1 cellular context compared by ENCODE assay signal in the genomic region with DNA sequence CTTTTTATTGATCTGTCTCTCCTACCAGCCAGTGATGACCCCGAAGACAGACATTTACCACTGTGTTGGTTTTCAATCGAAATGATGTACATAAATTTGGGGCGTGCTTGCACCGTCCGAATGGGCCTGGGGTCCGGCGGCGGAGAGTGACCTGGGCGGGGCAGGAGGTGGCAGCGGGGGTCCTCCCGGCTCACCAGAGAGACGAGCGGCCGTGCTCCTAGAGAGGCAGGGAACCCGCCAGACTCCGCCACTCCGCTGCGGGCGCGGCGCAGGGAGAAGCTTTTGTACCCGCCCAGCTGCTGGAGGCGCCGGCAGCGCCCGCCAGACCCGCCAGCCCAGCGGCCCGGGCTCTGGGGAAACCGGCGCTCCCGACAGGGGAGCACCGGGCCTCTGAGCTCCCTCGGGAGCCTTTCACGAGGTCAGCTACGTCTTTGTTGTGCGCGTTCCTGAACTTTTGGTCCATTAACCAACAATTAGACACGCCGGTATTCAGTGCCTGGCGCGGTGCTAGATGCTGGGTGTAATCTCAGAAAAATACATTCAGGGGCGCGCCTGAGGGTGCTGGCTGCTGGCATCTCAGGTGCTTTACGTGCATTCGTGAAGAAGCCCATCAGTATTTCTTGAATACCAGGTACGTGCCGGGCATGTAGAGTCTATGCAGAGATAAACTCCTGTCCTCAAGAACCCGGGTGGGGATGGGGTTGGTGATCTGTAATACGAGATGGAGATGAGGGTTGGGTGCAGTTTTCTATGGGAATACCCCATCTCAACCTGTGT.
TF ChIP-seq lines count a peak whose summit lies in the region.

A gene with protein sequence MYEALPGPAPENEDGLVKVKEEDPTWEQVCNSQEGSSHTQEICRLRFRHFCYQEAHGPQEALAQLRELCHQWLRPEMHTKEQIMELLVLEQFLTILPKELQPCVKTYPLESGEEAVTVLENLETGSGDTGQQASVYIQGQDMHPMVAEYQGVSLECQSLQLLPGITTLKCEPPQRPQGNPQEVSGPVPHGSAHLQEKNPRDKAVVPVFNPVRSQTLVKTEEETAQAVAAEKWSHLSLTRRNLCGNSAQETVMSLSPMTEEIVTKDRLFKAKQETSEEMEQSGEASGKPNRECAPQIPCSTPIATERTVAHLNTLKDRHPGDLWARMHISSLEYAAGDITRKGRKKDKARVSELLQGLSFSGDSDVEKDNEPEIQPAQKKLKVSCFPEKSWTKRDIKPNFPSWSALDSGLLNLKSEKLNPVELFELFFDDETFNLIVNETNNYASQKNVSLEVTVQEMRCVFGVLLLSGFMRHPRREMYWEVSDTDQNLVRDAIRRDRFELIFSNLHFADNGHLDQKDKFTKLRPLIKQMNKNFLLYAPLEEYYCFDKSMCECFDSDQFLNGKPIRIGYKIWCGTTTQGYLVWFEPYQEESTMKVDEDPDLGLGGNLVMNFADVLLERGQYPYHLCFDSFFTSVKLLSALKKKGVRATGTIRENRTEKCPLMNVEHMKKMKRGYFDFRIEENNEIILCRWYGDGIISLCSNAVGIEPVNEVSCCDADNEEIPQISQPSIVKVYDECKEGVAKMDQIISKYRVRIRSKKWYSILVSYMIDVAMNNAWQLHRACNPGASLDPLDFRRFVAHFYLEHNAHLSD (plus strand): TSS at position 285 of the 777 bp plus-strand sequence. CDS start 2,242 bp downstream, outside the sequence.

TF ChIP-seq in K562, 482 proteins besides CTCF, POLR2A, EP300 and RAD21 (continued from another document and continues in another):
- TF ChIP-seq, protein P1, sequence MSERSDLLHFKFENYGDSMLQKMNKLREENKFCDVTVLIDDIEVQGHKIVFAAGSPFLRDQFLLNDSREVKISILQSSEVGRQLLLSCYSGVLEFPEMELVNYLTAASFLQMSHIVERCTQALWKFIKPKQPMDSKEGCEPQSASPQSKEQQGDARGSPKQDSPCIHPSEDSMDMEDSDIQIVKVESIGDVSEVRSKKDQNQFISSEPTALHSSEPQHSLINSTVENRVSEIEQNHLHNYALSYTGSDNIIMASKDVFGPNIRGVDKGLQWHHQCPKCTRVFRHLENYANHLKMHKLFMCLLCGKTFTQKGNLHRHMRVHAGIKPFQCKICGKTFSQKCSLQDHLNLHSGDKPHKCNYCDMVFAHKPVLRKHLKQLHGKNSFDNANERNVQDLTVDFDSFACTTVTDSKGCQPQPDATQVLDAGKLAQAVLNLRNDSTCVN (CRISPR knock-in tag; IDR thresholded peaks at IDR 0.05) = no peak
- TF ChIP-seq ZNF263 (CRISPR knock-in tag; IDR thresholded peaks at IDR 0.05; ENCODE audit: borderline replicate concordance) = peak; percentile 68
- TF ChIP-seq, protein P2, sequence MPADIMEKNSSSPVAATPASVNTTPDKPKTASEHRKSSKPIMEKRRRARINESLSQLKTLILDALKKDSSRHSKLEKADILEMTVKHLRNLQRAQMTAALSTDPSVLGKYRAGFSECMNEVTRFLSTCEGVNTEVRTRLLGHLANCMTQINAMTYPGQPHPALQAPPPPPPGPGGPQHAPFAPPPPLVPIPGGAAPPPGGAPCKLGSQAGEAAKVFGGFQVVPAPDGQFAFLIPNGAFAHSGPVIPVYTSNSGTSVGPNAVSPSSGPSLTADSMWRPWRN (IDR thresholded peaks at IDR 0.05; ENCODE audit: low read depth) = no peak
- TF ChIP-seq, protein P3, sequence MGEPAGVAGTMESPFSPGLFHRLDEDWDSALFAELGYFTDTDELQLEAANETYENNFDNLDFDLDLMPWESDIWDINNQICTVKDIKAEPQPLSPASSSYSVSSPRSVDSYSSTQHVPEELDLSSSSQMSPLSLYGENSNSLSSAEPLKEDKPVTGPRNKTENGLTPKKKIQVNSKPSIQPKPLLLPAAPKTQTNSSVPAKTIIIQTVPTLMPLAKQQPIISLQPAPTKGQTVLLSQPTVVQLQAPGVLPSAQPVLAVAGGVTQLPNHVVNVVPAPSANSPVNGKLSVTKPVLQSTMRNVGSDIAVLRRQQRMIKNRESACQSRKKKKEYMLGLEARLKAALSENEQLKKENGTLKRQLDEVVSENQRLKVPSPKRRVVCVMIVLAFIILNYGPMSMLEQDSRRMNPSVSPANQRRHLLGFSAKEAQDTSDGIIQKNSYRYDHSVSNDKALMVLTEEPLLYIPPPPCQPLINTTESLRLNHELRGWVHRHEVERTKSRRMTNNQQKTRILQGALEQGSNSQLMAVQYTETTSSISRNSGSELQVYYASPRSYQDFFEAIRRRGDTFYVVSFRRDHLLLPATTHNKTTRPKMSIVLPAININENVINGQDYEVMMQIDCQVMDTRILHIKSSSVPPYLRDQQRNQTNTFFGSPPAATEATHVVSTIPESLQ (CRISPR knock-in tag; IDR thresholded peaks at IDR 0.05) = no peak
- TF ChIP-seq, protein P4, sequence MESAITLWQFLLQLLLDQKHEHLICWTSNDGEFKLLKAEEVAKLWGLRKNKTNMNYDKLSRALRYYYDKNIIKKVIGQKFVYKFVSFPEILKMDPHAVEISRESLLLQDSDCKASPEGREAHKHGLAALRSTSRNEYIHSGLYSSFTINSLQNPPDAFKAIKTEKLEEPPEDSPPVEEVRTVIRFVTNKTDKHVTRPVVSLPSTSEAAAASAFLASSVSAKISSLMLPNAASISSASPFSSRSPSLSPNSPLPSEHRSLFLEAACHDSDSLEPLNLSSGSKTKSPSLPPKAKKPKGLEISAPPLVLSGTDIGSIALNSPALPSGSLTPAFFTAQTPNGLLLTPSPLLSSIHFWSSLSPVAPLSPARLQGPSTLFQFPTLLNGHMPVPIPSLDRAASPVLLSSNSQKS (CRISPR knock-in tag; IDR thresholded peaks at IDR 0.05) = no peak
- TF ChIP-seq SIN3A (IDR thresholded peaks at IDR 0.05; ENCODE audit: borderline replicate concordance in 2 of 2, control insufficient read depth in 1 of 2, low read depth in 2 of 2, low read length in 2 of 2) = peak; percentile 65 to 93; a peak in 2 of 4 replicates
- TF ChIP-seq CBFA2T3 (IDR thresholded peaks at IDR 0.05) = 0 out of 2 replicates have a peak, but pooled peaks have one; percentile 8
- TF ChIP-seq, protein P5, sequence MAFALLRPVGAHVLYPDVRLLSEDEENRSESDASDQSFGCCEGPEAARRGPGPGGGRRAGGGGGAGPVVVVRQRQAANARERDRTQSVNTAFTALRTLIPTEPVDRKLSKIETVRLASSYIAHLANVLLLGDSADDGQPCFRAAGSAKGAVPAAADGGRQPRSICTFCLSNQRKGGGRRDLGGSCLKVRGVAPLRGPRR (CRISPR knock-in tag; IDR thresholded peaks at IDR 0.05) = no peak
- no peak for TF ChIP-seq WHSC1 (IDR thresholded peaks at IDR 0.05; ENCODE audit: low read length)
- TF ChIP-seq BCOR (IDR thresholded peaks at IDR 0.05) = peak; percentile 16; the same call in 1 of the 2 replicates
- TF ChIP-seq PHF20 (IDR thresholded peaks at IDR 0.05; ENCODE audit: partially characterized antibody) = peak; percentile 70
- TF ChIP-seq TAF7 (tag; IDR thresholded peaks at IDR 0.05) = no peak
- TF ChIP-seq TAF15 (IDR thresholded peaks at IDR 0.05; ENCODE audit: low read depth, low read length) = no peak
- TF ChIP-seq SAP30 (IDR thresholded peaks at IDR 0.05; ENCODE audit: borderline replicate concordance, insufficient read depth, low read depth, low read length, poor library complexity, severe bottlenecking) = peak; percentile 62
- TF ChIP-seq TEAD1 (CRISPR knock-in tag; IDR thresholded peaks at IDR 0.05) = peak; percentile 7 to 62; a peak in 1 of 4 replicates
- TF ChIP-seq BRD4 (IDR thresholded peaks at IDR 0.05) = no peak
- no peak for TF ChIP-seq ILK (tag; IDR thresholded peaks at IDR 0.05; ENCODE audit: borderline replicate concordance, low read depth)
- TF ChIP-seq LCOR (CRISPR knock-in tag; IDR thresholded peaks at IDR 0.05) = 0 out of 2 replicates have a peak, but pooled peaks have one; percentile 52
- no peak for TF ChIP-seq TSC22D4 (tag; IDR thresholded peaks at IDR 0.05)
- no peak for TF ChIP-seq IRF2 (CRISPR knock-in tag; IDR thresholded peaks at IDR 0.05)
- TF ChIP-seq, protein P6, sequence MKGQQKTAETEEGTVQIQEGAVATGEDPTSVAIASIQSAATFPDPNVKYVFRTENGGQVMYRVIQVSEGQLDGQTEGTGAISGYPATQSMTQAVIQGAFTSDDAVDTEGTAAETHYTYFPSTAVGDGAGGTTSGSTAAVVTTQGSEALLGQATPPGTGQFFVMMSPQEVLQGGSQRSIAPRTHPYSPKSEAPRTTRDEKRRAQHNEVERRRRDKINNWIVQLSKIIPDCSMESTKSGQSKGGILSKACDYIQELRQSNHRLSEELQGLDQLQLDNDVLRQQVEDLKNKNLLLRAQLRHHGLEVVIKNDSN (CRISPR knock-in tag; IDR thresholded peaks at IDR 0.05) = no peak
- peak; percentile 88 for TF ChIP-seq KDM5B (IDR thresholded peaks at IDR 0.05; ENCODE audit: insufficient replicate concordance, low read depth, low read length)
- TF ChIP-seq ILF3 (IDR thresholded peaks at IDR 0.05; ENCODE audit: borderline replicate concordance) = no peak
- no peak for TF ChIP-seq SMAD3 (CRISPR knock-in tag; conservative IDR thresholded peaks at IDR 0.05)
- TF ChIP-seq, protein P7, sequence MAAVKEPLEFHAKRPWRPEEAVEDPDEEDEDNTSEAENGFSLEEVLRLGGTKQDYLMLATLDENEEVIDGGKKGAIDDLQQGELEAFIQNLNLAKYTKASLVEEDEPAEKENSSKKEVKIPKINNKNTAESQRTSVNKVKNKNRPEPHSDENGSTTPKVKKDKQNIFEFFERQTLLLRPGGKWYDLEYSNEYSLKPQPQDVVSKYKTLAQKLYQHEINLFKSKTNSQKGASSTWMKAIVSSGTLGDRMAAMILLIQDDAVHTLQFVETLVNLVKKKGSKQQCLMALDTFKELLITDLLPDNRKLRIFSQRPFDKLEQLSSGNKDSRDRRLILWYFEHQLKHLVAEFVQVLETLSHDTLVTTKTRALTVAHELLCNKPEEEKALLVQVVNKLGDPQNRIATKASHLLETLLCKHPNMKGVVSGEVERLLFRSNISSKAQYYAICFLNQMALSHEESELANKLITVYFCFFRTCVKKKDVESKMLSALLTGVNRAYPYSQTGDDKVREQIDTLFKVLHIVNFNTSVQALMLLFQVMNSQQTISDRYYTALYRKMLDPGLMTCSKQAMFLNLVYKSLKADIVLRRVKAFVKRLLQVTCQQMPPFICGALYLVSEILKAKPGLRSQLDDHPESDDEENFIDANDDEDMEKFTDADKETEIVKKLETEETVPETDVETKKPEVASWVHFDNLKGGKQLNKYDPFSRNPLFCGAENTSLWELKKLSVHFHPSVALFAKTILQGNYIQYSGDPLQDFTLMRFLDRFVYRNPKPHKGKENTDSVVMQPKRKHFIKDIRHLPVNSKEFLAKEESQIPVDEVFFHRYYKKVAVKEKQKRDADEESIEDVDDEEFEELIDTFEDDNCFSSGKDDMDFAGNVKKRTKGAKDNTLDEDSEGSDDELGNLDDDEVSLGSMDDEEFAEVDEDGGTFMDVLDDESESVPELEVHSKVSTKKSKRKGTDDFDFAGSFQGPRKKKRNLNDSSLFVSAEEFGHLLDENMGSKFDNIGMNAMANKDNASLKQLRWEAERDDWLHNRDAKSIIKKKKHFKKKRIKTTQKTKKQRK (IDR thresholded peaks at IDR 0.05; ENCODE audit: borderline replicate concordance, low read depth, low read length) = no peak
- TF ChIP-seq TEAD4 (IDR thresholded peaks at IDR 0.05; ENCODE audit: low read length) = no peak
- TF ChIP-seq TEAD4 (CRISPR knock-in tag; IDR thresholded peaks at IDR 0.05; ENCODE audit: borderline replicate concordance) = no peak
- no peak for TF ChIP-seq TOE1 (IDR thresholded peaks at IDR 0.05; ENCODE audit: borderline replicate concordance)
- TF ChIP-seq TOE1 (CRISPR knock-in tag; IDR thresholded peaks at IDR 0.05; ENCODE audit: borderline replicate concordance, low read depth) = no peak
- TF ChIP-seq, protein P8, sequence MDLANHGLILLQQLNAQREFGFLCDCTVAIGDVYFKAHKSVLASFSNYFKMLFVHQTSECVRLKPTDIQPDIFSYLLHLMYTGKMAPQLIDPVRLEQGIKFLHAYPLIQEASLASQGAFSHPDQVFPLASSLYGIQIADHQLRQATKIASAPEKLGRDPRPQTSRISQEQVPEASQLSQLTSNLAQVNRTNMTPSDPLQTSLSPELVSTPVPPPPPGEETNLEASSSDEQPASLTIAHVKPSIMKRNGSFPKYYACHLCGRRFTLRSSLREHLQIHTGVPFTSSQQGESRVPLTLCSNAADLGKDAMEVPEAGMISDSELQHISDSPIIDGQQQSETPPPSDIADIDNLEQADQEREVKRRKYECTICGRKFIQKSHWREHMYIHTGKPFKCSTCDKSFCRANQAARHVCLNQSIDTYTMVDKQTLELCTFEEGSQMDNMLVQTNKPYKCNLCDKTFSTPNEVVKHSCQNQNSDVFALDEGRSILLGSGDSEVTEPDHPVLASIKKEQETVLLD (IDR thresholded peaks at IDR 0.05) = no peak
- TF ChIP-seq, protein P9, sequence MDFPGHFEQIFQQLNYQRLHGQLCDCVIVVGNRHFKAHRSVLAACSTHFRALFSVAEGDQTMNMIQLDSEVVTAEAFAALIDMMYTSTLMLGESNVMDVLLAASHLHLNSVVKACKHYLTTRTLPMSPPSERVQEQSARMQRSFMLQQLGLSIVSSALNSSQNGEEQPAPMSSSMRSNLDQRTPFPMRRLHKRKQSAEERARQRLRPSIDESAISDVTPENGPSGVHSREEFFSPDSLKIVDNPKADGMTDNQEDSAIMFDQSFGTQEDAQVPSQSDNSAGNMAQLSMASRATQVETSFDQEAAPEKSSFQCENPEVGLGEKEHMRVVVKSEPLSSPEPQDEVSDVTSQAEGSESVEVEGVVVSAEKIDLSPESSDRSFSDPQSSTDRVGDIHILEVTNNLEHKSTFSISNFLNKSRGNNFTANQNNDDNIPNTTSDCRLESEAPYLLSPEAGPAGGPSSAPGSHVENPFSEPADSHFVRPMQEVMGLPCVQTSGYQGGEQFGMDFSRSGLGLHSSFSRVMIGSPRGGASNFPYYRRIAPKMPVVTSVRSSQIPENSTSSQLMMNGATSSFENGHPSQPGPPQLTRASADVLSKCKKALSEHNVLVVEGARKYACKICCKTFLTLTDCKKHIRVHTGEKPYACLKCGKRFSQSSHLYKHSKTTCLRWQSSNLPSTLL (IDR thresholded peaks at IDR 0.05) = no peak
- TF ChIP-seq NONO (IDR thresholded peaks at IDR 0.05; ENCODE audit: low read depth in 2 of 2, low read length in 1 of 2) = peak; percentile 37 to 40; a peak in 1 of 4 replicates
- no peak for TF ChIP-seq ZNF586 (CRISPR knock-in tag; conservative IDR thresholded peaks at IDR 0.05)
- TF ChIP-seq ZFP30 (CRISPR knock-in tag; IDR thresholded peaks at IDR 0.05; ENCODE audit: borderline replicate concordance) = no peak
- no peak for TF ChIP-seq ZNF347 (CRISPR knock-in tag; IDR thresholded peaks at IDR 0.05; ENCODE audit: low read depth)
- TF ChIP-seq, protein P10, sequence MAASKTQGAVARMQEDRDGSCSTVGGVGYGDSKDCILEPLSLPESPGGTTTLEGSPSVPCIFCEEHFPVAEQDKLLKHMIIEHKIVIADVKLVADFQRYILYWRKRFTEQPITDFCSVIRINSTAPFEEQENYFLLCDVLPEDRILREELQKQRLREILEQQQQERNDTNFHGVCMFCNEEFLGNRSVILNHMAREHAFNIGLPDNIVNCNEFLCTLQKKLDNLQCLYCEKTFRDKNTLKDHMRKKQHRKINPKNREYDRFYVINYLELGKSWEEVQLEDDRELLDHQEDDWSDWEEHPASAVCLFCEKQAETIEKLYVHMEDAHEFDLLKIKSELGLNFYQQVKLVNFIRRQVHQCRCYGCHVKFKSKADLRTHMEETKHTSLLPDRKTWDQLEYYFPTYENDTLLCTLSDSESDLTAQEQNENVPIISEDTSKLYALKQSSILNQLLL (CRISPR knock-in tag; IDR thresholded peaks at IDR 0.05; ENCODE audit: borderline replicate concordance) = no peak
- TF ChIP-seq ZNF644 (tag; IDR thresholded peaks at IDR 0.05; ENCODE audit: low read depth) = no peak
- no peak for TF ChIP-seq OTX1 (CRISPR knock-in tag; IDR thresholded peaks at IDR 0.05)
- no peak for TF ChIP-seq MAFK (IDR thresholded peaks at IDR 0.05; ENCODE audit: low read length)
